In the genomic region with DNA sequence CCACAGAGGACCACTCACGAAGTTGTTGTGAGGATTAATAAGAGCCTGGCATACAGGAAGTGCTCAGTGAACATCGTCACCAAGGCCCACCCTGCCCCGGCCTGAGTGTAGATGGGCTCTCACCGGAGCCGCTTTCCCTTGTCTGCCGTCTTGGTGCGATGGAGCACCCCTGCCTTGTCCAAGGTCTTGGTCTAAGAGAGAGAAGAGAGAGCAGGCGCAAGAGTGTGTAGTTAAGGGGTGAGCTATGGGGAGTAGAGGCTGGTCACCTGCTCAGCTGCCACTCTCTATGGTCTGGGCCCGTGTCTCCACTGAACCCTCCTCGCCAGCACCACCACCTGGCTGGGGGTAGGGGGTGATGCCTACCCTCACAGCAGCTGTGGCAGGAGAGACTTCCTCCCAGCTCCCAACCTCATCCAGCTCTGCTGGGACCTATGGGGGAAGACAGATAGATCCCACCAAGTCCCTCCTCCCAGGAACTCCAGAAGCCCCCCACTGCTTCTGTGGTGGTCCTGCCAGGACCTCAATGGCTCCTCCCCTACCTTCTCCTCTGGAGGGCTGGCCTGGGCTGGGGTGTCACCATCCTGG, we compare ENCODE assay signal across 20 cellular contexts. TPM values are rescaled to one million over a fixed set of nuclear protein-coding genes. Genes with fewer than 3 reads are reported as not detected.
DNase-seq lines count a peak whose midpoint lies in the region; ATAC-seq, FAIRE-seq and TF ChIP-seq lines count a peak whose summit lies in the region.
"Had no signal": no experiment of that assay in that cellular context is flagged by ENCODE, and none has a peak within 500 bp of the region (broad histone marks: within the 10 kb centered on the region; RNA-seq: fewer than 3 reads in every experiment).

No MANE protein-coding gene starts in this region.

- H3K4me1 Mint-ChIP-seq in activated CD4-positive, alpha-beta T cell treated with anti-CD3 and anti-CD28 coated beads, Interleukin-2, amount 10 ng/mL, durations not matched to agents 7 days and 5 days: peaks cover 28% of the 10 kb centered on the region
- peaks cover 19% of the 10 kb centered on the region for H3K4me1 Mint-ChIP-seq in activated CD4-positive, alpha-beta T cell treated with anti-CD3 and anti-CD28 coated beads for 36 hours
- H3K4me1 Mint-ChIP-seq in IgD-negative memory B cell: peaks cover 26 to 30% (median 28%) of the 10 kb centered on the region in 3 donors
- H3K4me1 Mint-ChIP-seq in stimulated activated effector memory CD8-positive, alpha-beta T cell treated with anti-CD3 and anti-CD28 coated beads, Interleukin-12 subunit alpha, Interleukin-12 subunit beta, amount 100 ng/mL, for 72 hours: peaks cover 23% of the 10 kb centered on the region

- CTCF ChIA-PET in activated CD4-positive, alpha-beta T cell treated with anti-CD3 and anti-CD28 coated beads, Interleukin-2, amount 10 ng/mL, durations not matched to agents 7 days and 5 days (lab: Charles Lee): interaction anchor here (1.2 to 1.8 kb wide), 3 partner anchors 9 to 127 kb away, joined by 3 to 4 read pairs (median 4); a partner anchor contains a TSS
- CTCF ChIA-PET in activated CD4-positive, alpha-beta T cell treated with anti-CD3 and anti-CD28 coated beads for 36 hours (lab: Charles Lee): interaction anchor here (1.1 kb wide), 1 partner anchor 185 kb away, joined by 6 read pairs; no protein-coding TSS in a partner anchor

- no peak overlapping the region for H3K27ac ChIP-seq in kidney (ENCODE audit: low read depth in 2 of 2, low read length in 2 of 2)
- H3K27ac ChIP-seq in brain microvascular endothelial cell: no peak overlapping the region
- H3K27ac ChIP-seq: 22Rv1, HL-60 had no signal

- POLR2A ChIA-PET in activated CD4-positive, alpha-beta T cell treated with anti-CD3 and anti-CD28 coated beads, Interleukin-2, amount 10 ng/mL, durations not matched to agents 7 days and 5 days (lab: Charles Lee): no interaction called here
- POLR2A ChIA-PET in activated CD4-positive, alpha-beta T cell treated with anti-CD3 and anti-CD28 coated beads for 36 hours (lab: Charles Lee): no interaction called here

- in situ Hi-C loops in GM13977 (cut with MboI; ENCODE audit: low pct_unique_long_range_greater_than_20kb, low sequenced_read_pairs, unreplicated experiment): no loop called here
- in situ Hi-C loops in brain microvascular endothelial cell (cut with HindIII; ENCODE audit: low pct_ligation_motif_present, low sequenced_read_pairs): no loop called here

- no peak for DNase-seq in activated CD4-positive, alpha-beta T cell treated with anti-CD3 and anti-CD28 coated beads, Interleukin-2, amount 10 ng/mL, durations not matched to agents 7 days and 5 days
- no peak for DNase-seq in activated CD4-positive, alpha-beta T cell treated with anti-CD3 and anti-CD28 coated beads for 36 hours
- peak; percentile 37 for DNase-seq in kidney
- no peak for DNase-seq in stimulated activated effector memory CD8-positive, alpha-beta T cell treated with anti-CD3 and anti-CD28 coated beads, Interleukin-12 subunit alpha, Interleukin-12 subunit beta, amount 100 ng/mL, for 72 hours (ENCODE audit: low spot score in 2 of 2)
- DNase-seq in activated CD8-positive, alpha-beta memory T cell treated with anti-CD3 and anti-CD28 coated beads, Interleukin-2, amount 50 U/mL, for 48 hours: no peak
- no peak for DNase-seq in GM13977 (ENCODE audit: low spot score)
- DNase-seq in brain microvascular endothelial cell: no peak
- DNase-seq: C1 segment of cervical spinal cord, KG1, NCI-H1092, NCI-H226, NCI-H526, Right ventricle myocardium superior had no signal

- H3K4me1 ChIP-seq in kidney (ENCODE audit: control insufficient read depth in 1 of 2, insufficient read depth in 1 of 2, low read depth in 1 of 2, low read length in 2 of 2): peaks cover 8 to 9% of the 10 kb centered on the region in 2 donors

- H3K36me3 Mint-ChIP-seq in activated CD4-positive, alpha-beta T cell treated with anti-CD3 and anti-CD28 coated beads, Interleukin-2, amount 10 ng/mL, durations not matched to agents 7 days and 5 days (ENCODE audit: low read depth): peaks cover 58% of the 10 kb centered on the region
- H3K36me3 Mint-ChIP-seq in activated CD4-positive, alpha-beta T cell treated with anti-CD3 and anti-CD28 coated beads for 36 hours (ENCODE audit: low read depth): peaks cover 49% of the 10 kb centered on the region
- peaks cover 2% of the 10 kb centered on the region for H3K36me3 Mint-ChIP-seq in IgD-negative memory B cell
- H3K36me3 Mint-ChIP-seq in stimulated activated effector memory CD8-positive, alpha-beta T cell treated with anti-CD3 and anti-CD28 coated beads, Interleukin-12 subunit alpha, Interleukin-12 subunit beta, amount 100 ng/mL, for 72 hours: peaks cover 69% of the 10 kb centered on the region

- H3K9me3 Mint-ChIP-seq in activated CD4-positive, alpha-beta T cell treated with anti-CD3 and anti-CD28 coated beads, Interleukin-2, amount 10 ng/mL, durations not matched to agents 7 days and 5 days: no peaks in the 10 kb centered on the region
- no peaks in the 10 kb centered on the region for H3K9me3 Mint-ChIP-seq in activated CD4-positive, alpha-beta T cell treated with anti-CD3 and anti-CD28 coated beads for 36 hours (ENCODE audit: low read depth)
- H3K9me3 Mint-ChIP-seq in IgD-negative memory B cell: no peaks in the 10 kb centered on the region
- no peaks in the 10 kb centered on the region for H3K9me3 Mint-ChIP-seq in stimulated activated effector memory CD8-positive, alpha-beta T cell treated with anti-CD3 and anti-CD28 coated beads, Interleukin-12 subunit alpha, Interleukin-12 subunit beta, amount 100 ng/mL, for 72 hours
- H3K9me3 Mint-ChIP-seq: GM23338 had no signal

- H3K4me3 ChIP-seq in kidney (ENCODE audit: low read length in 2 of 2) (no peak overlapping the region), brain microvascular endothelial cell (ENCODE audit: low read depth, low read length) (no peak overlapping the region)
- H3K4me3 ChIP-seq: Peyer's patch had no signal

- no peak for ATAC-seq in activated CD4-positive, alpha-beta T cell treated with anti-CD3 and anti-CD28 coated beads for 36 hours
- no peak for ATAC-seq in stimulated activated effector memory CD8-positive, alpha-beta T cell treated with anti-CD3 and anti-CD28 coated beads, Interleukin-12 subunit alpha, Interleukin-12 subunit beta, amount 100 ng/mL, for 72 hours
- ATAC-seq: SK-N-SH treated with all-trans-retinoic acid at 6 μM for 48 hours had no signal

- H3K27ac Mint-ChIP-seq in activated CD4-positive, alpha-beta T cell treated with anti-CD3 and anti-CD28 coated beads, Interleukin-2, amount 10 ng/mL, durations not matched to agents 7 days and 5 days: peak overlapping the region; percentile 42
- no peak overlapping the region for H3K27ac Mint-ChIP-seq in activated CD4-positive, alpha-beta T cell treated with anti-CD3 and anti-CD28 coated beads for 36 hours
- peak overlapping the region in 2 of 3 donors; percentile 59 to 73 for H3K27ac Mint-ChIP-seq in IgD-negative memory B cell
- H3K27ac Mint-ChIP-seq in stimulated activated effector memory CD8-positive, alpha-beta T cell treated with anti-CD3 and anti-CD28 coated beads, Interleukin-12 subunit alpha, Interleukin-12 subunit beta, amount 100 ng/mL, for 72 hours: peak overlapping the region; percentile 73

- intact Hi-C loops in activated CD4-positive, alpha-beta T cell treated with anti-CD3 and anti-CD28 coated beads for 36 hours (cut with DNase I, micrococcal nuclease): no loop called here
- intact Hi-C loops in kidney (cut with DNase I): no loop called here

- H3K27me3 ChIP-seq in brain microvascular endothelial cell (replicated peaks): no peaks in the 10 kb centered on the region
- H3K27me3 ChIP-seq: Peyer's patch had no signal

- FAIRE-seq in kidney (lab: Jason Lieb, UNC): no peak
- FAIRE-seq: GM18507 had no signal

- no peak overlapping the region for H3K9ac ChIP-seq in kidney (ENCODE audit: low read length in 2 of 2)

- H3K27me3 Mint-ChIP-seq in activated CD4-positive, alpha-beta T cell treated with anti-CD3 and anti-CD28 coated beads, Interleukin-2, amount 10 ng/mL, durations not matched to agents 7 days and 5 days: no peaks in the 10 kb centered on the region
- no peaks in the 10 kb centered on the region for H3K27me3 Mint-ChIP-seq in activated CD4-positive, alpha-beta T cell treated with anti-CD3 and anti-CD28 coated beads for 36 hours
- no peaks in the 10 kb centered on the region for H3K27me3 Mint-ChIP-seq in IgD-negative memory B cell

- TF ChIP-seq CTCF in kidney (IDR thresholded peaks at IDR 0.05; ENCODE audit: borderline replicate concordance, extremely low read depth, insufficient read depth) (no peak), GM13977 (IDR thresholded peaks at IDR 0.05; ENCODE audit: extremely low read depth, insufficient read depth, missing control alignments) (no peak), brain microvascular endothelial cell (IDR thresholded peaks at IDR 0.05; ENCODE audit: low read depth, low read length, missing control alignments) (no peak)

- H3K36me3 ChIP-seq in kidney (ENCODE audit: control insufficient read depth in 1 of 2, insufficient read depth in 2 of 2, low read length in 2 of 2) (peaks cover 5 to 19% of the 10 kb centered on the region in 2 donors), brain microvascular endothelial cell (replicated peaks) (no peaks in the 10 kb centered on the region)

- no peaks in the 10 kb centered on the region for H3K9me3 ChIP-seq in kidney (ENCODE audit: control insufficient read depth in 1 of 2, low read length in 2 of 2)
- H3K9me3 ChIP-seq: Peyer's patch had no signal

- H3K4me3 Mint-ChIP-seq in activated CD4-positive, alpha-beta T cell treated with anti-CD3 and anti-CD28 coated beads, Interleukin-2, amount 10 ng/mL, durations not matched to agents 7 days and 5 days: no peak overlapping the region
- no peak overlapping the region for H3K4me3 Mint-ChIP-seq in activated CD4-positive, alpha-beta T cell treated with anti-CD3 and anti-CD28 coated beads for 36 hours
- H3K4me3 Mint-ChIP-seq in IgD-negative memory B cell: peak overlapping the region in 1 of 4 donors; percentile 39
- H3K4me3 Mint-ChIP-seq in stimulated activated effector memory CD8-positive, alpha-beta T cell treated with anti-CD3 and anti-CD28 coated beads, Interleukin-12 subunit alpha, Interleukin-12 subunit beta, amount 100 ng/mL, for 72 hours: no peak overlapping the region

RNA-seq across cellular contexts. Expression of a gene that starts 28.7 kb away (rescaled TPM):
- 10 to 100 TPM; 85.3 to 93.5 TPM for total RNA-seq in activated CD4-positive, alpha-beta T cell treated with anti-CD3 and anti-CD28 coated beads, Interleukin-2, amount 10 ng/mL, durations not matched to agents 7 days and 5 days
- 10 to 100 TPM; 43.2 to 43.5 TPM for total RNA-seq in activated CD4-positive, alpha-beta T cell treated with anti-CD3 and anti-CD28 coated beads for 36 hours
- 65.3 TPM for polyA plus RNA-seq in IgD-negative memory B cell
- total RNA-seq in kidney: 57.2 TPM
- polyA plus RNA-seq in kidney (ENCODE audit: insufficient read depth, low read depth, low replicate concordance): 13.3 TPM
